Comparison of ENCODE assay signal across 3 cellular contexts in the genomic region with DNA sequence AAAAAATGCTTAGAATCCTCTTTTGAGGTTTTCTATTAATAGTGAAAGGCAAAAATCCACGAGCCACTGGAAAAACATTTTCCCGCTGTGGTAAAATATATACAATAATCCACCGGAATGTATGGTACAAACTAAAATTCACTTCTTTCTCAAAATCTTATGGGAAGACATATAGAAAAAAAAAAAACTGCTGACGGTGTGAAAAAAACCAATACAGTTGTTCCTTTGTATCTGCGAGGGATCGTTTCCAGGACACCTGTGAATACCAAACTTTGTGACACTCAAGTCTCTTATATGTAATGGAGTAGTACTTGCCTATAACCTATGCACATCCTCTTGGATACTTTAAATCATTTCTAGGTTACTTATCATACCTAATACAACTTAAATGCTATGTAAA.
TF ChIP-seq lines count a peak whose summit lies in the region.

No MANE protein-coding gene starts in this region.

TF ChIP-seq in HepG2, 621 proteins besides CTCF, POLR2A, EP300 and RAD21:
- peak; percentile 82 to 95 for TF ChIP-seq MAFK (conservative IDR thresholded peaks at IDR 0.05 in 1 of 2, IDR thresholded peaks at IDR 0.05 in 1 of 2; ENCODE audit: low read length in 2 of 2)
- no peak for TF ChIP-seq ZNF557 (CRISPR knock-in tag; IDR thresholded peaks at IDR 0.05)
- peak; percentile 91 for TF ChIP-seq MAFF (IDR thresholded peaks at IDR 0.05; ENCODE audit: low read depth, low read length)
TF ChIP-seq in HepG2: peak in this region for 2.

TF ChIP-seq in IMR-90, 13 proteins besides CTCF, POLR2A, EP300 and RAD21:
- no peak for TF ChIP-seq RCOR1 (IDR thresholded peaks at IDR 0.05; ENCODE audit: insufficient replicate concordance, low read length)
- TF ChIP-seq MAFK (IDR thresholded peaks at IDR 0.05; ENCODE audit: low read depth, low read length), result peak; percentile 92

TF ChIP-seq in K562, 482 proteins besides CTCF, POLR2A, EP300 and RAD21:
- TF ChIP-seq, protein P1, sequence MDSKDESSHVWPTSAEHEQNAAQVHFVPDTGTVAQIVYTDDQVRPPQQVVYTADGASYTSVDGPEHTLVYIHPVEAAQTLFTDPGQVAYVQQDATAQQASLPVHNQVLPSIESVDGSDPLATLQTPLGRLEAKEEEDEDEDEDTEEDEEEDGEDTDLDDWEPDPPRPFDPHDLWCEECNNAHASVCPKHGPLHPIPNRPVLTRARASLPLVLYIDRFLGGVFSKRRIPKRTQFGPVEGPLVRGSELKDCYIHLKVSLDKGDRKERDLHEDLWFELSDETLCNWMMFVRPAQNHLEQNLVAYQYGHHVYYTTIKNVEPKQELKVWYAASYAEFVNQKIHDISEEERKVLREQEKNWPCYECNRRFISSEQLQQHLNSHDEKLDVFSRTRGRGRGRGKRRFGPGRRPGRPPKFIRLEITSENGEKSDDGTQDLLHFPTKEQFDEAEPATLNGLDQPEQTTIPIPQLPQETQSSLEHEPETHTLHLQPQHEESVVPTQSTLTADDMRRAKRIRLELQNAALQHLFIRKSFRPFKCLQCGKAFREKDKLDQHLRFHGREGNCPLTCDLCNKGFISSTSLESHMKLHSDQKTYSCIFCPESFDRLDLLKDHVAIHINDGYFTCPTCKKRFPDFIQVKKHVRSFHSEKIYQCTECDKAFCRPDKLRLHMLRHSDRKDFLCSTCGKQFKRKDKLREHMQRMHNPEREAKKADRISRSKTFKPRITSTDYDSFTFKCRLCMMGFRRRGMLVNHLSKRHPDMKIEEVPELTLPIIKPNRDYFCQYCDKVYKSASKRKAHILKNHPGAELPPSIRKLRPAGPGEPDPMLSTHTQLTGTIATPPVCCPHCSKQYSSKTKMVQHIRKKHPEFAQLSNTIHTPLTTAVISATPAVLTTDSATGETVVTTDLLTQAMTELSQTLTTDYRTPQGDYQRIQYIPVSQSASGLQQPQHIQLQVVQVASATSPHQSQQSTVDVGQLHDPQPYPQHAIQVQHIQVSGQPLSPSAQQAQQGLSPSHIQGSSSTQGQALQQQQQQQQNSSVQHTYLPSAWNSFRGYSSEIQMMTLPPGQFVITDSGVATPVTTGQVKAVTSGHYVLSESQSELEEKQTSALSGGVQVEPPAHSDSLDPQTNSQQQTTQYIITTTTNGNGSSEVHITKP (IDR thresholded peaks at IDR 0.05; ENCODE audit: partially characterized antibody), result no peak
- peak; percentile 69 for TF ChIP-seq MAFF (IDR thresholded peaks at IDR 0.05; ENCODE audit: low read length)
- peak; percentile 31; the same call in 1 of the 2 replicates for TF ChIP-seq C11orf30 (IDR thresholded peaks at IDR 0.05; ENCODE audit: low read depth)
- TF ChIP-seq MAFG (tag; conservative IDR thresholded peaks at IDR 0.05), result peak; percentile 74
- TF ChIP-seq PCBP1 (IDR thresholded peaks at IDR 0.05; ENCODE audit: low read depth, low read length, poor library complexity, severe bottlenecking), result no peak
- no peak for TF ChIP-seq MXI1 (IDR thresholded peaks at IDR 0.05; ENCODE audit: low read depth, low read length)
- TF ChIP-seq MAFK (IDR thresholded peaks at IDR 0.05; ENCODE audit: low read length), result peak; percentile 75
- TF ChIP-seq ZNF316 (IDR thresholded peaks at IDR 0.05), result peak; percentile 86
